ENCODE assay signal across 1 cellular context in the genomic region with DNA sequence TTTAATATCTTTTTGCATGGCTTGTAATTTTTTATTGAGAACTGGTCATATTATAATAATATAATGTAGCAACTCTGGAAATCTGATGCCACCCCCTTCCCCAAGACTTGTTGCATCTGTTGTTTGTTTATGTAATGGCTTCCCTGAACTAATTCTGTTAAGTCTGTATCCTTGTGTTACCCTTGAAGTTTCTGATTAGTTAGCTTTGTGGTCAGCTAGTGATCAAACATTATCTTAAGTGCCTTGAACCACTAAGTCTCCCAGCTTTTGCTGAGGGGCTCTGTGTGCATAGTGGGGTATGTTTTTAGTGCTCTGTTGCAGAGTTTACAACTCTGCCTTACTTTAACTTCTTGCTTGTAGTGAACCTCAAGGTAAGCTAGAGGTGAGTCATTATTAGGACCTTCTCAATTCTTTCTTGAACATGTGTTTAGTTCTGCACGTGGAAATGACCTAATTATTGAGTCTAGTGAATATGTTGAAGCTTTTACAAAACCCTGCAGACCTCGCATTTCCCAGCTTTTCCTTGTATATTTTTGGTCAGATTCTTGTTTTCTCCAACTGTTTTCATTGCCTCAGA.
TF ChIP-seq lines count a peak whose summit lies in the region.

No MANE protein-coding gene starts in this region.

TF ChIP-seq in H1, 55 proteins besides CTCF, POLR2A, EP300 and RAD21:
- TF ChIP-seq KDM1A (IDR thresholded peaks at IDR 0.05; ENCODE audit: borderline replicate concordance, low read length), result no peak
- TF ChIP-seq NRF1 (IDR thresholded peaks at IDR 0.05; ENCODE audit: low read depth, low read length), result no peak
- TF ChIP-seq CBX5 (IDR thresholded peaks at IDR 0.05; ENCODE audit: low read depth, low read length), result no peak
- TF ChIP-seq GTF2F1 (IDR thresholded peaks at IDR 0.05; ENCODE audit: borderline replicate concordance, low read depth, low read length), result no peak
- TF ChIP-seq TEAD4 (IDR thresholded peaks at IDR 0.05; ENCODE audit: low read depth, low read length), result no peak
- no peak for TF ChIP-seq POU5F1 (IDR thresholded peaks at IDR 0.05; ENCODE audit: low read depth, low read length)
- no peak for TF ChIP-seq BCL11A (IDR thresholded peaks at IDR 0.05; ENCODE audit: low read depth in 2 of 2, low read length in 2 of 2)
- TF ChIP-seq CTBP2 (IDR thresholded peaks at IDR 0.05; ENCODE audit: borderline replicate concordance, insufficient read depth, insufficient read length, low read length), result no peak
- no peak for TF ChIP-seq SIRT6 (IDR thresholded peaks at IDR 0.05; ENCODE audit: low read length)
